8 cellular contexts compared by ENCODE assay signal in the genomic region with DNA sequence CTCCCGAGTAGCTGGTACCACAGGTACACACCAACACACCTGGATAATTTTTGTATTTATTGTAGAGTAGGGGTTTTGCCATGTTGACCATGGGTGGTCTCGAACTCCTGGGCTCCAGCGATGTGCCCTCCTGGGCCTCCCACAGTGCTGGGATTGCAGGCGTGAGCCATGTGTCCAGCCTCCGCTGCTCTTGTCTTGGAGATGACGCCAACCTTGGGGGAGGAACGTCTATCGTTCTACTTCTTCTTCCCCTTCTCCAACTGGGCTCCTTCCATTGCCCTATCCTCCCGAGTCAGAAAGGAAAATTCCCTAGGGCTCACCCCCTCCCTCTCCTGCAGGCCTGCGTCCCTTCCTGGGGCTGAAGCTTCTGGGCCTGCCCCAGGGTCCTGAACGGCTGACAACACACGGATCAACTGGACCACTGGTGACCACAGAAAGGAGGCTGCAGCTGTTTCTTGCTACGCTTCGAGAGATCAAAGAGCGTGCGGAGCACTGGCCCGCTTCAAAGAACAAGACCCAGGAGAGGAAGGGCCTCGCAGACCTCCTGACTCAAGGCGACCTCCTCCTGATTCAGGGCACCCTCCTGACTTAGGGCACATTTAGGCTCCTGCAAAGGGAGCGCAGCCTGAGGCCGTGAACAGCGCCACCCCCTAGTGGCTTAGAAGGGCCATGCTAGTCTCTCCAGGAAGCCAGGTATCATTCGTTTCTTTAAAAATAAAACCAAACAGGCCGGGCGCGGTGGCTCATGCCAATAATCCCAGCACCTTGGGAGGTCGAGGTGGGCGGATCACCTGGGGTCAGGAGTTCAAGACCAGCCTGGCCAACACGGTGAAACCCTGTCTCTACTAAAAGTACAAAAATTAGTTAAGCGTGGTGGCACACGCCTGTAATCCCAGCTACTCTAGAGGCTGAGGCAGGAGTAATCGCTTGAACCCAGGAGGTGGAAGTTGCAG. TPM values are rescaled to one million over a fixed set of nuclear protein-coding genes. Genes with fewer than 3 reads are reported as not detected.
DNase-seq lines count a peak whose midpoint lies in the region; ATAC-seq, FAIRE-seq and TF ChIP-seq lines count a peak whose summit lies in the region.

No MANE protein-coding gene starts in this region.

- POLR2A ChIA-PET in HEK293 (lab: Yijun Ruan, JAX) = interaction anchor here (0.6 kb wide), 1 partner anchor 61 kb away, joined by 5 read pairs; no protein-coding TSS in a partner anchor
- POLR2A ChIA-PET in naive thymus-derived CD8-positive, alpha-beta T cell (lab: Charles Lee) = interaction anchor here (0.6 kb wide), 1 partner anchor 678 kb away, joined by 3 read pairs; no protein-coding TSS in a partner anchor

- FAIRE-seq in GM12891 (lab: Jason Lieb, UNC) = peak; percentile 86

- H3K27ac ChIP-seq in HEK293 (ENCODE audit: extremely low read depth, low read depth, low read length) = no peak overlapping the region

- H3K9me3 Mint-ChIP-seq in naive thymus-derived CD8-positive, alpha-beta T cell = no peaks in the 10 kb centered on the region
- no peaks in the 10 kb centered on the region for H3K9me3 Mint-ChIP-seq in stimulated activated naive B cell treated with anti-CD40 and anti-IgM and Interleukin-4, amounts not matched to agents 10 μg/mL and 1 μg/mL and 100 μg/mL, for 72 hours

- DNase-seq in GM12891 (ENCODE audit: insufficient read length, low spot score) (peak; percentile 69), NCI-H510A treated with DMSO at 0.1 percent for 48 hours (lab: John Stamatoyannopoulos, UW) (peak; percentile 34), epithelial cell of esophagus (ENCODE audit: low read depth) (peak; percentile 61), mesenteric fat pad (ENCODE audit: low spot score) (no peak)
- peak; percentile 2 to 49 for DNase-seq in activated CD8-positive, alpha-beta memory T cell treated with anti-CD3 and anti-CD28 coated beads for 1 hour (ENCODE audit: extremely low read depth in 1 of 2, low read depth in 1 of 2)
- peak; percentile 14 to 79 (median 54) for DNase-seq in naive thymus-derived CD8-positive, alpha-beta T cell
- peak; percentile 53 for DNase-seq in stimulated activated naive B cell treated with anti-CD40 and anti-IgM and Interleukin-4, amounts not matched to agents 10 μg/mL and 1 μg/mL and 100 μg/mL, for 72 hours

- peaks cover 0 to 11% (median 1%) of the 10 kb centered on the region in 4 donors for H3K4me1 Mint-ChIP-seq in naive thymus-derived CD8-positive, alpha-beta T cell
- H3K4me1 Mint-ChIP-seq in stimulated activated naive B cell treated with anti-CD40 and anti-IgM and Interleukin-4, amounts not matched to agents 10 μg/mL and 1 μg/mL and 100 μg/mL, for 72 hours = peaks cover 10 to 17% of the 10 kb centered on the region in 2 donors

- H3K36me3 ChIP-seq in HEK293 (ENCODE audit: control insufficient read depth in 2 of 2, insufficient read depth in 1 of 2, low read length in 2 of 2) = no peaks in the 10 kb centered on the region

- H3K27ac Mint-ChIP-seq in naive thymus-derived CD8-positive, alpha-beta T cell = peak overlapping the region in 2 of 10 donors; percentile 35 to 63
- H3K27ac Mint-ChIP-seq in stimulated activated naive B cell treated with anti-CD40 and anti-IgM and Interleukin-4, amounts not matched to agents 10 μg/mL and 1 μg/mL and 100 μg/mL, for 72 hours = no peak overlapping the region

- no peaks in the 10 kb centered on the region for H3K9me3 ChIP-seq in HEK293 (ENCODE audit: control insufficient read depth, insufficient read depth, low read depth, low read length)

- no peaks in the 10 kb centered on the region for H3K36me3 Mint-ChIP-seq in naive thymus-derived CD8-positive, alpha-beta T cell
- H3K36me3 Mint-ChIP-seq in stimulated activated naive B cell treated with anti-CD40 and anti-IgM and Interleukin-4, amounts not matched to agents 10 μg/mL and 1 μg/mL and 100 μg/mL, for 72 hours = no peaks in the 10 kb centered on the region

- peaks cover 0 to 2% (median 0%) of the 10 kb centered on the region in 5 donors for H3K27me3 Mint-ChIP-seq in naive thymus-derived CD8-positive, alpha-beta T cell
- no peaks in the 10 kb centered on the region for H3K27me3 Mint-ChIP-seq in stimulated activated naive B cell treated with anti-CD40 and anti-IgM and Interleukin-4, amounts not matched to agents 10 μg/mL and 1 μg/mL and 100 μg/mL, for 72 hours

- CTCF ChIA-PET in HEK293 (lab: Yijun Ruan, JAX) = interaction anchor here (0.5 to 1.4 kb wide), 14 partner anchors 9 to 1051 kb away, joined by 3 to 8 read pairs (median 4); no protein-coding TSS in a partner anchor

- peak overlapping the region in 6 of 10 donors; percentile 38 to 60 (median 44) for H3K4me3 Mint-ChIP-seq in naive thymus-derived CD8-positive, alpha-beta T cell
- peak overlapping the region; percentile 46 to 70 for H3K4me3 Mint-ChIP-seq in stimulated activated naive B cell treated with anti-CD40 and anti-IgM and Interleukin-4, amounts not matched to agents 10 μg/mL and 1 μg/mL and 100 μg/mL, for 72 hours

- ATAC-seq in naive thymus-derived CD8-positive, alpha-beta T cell = peak; percentile 97
- peak; percentile 97 to 99 for ATAC-seq in stimulated activated naive B cell treated with anti-CD40 and anti-IgM and Interleukin-4, amounts not matched to agents 10 μg/mL and 1 μg/mL and 100 μg/mL, for 72 hours (replicated peaks)

- TF ChIP-seq CTCF in HEK293 (tag by site-specific recombination; IDR thresholded peaks at IDR 0.05) (peak; percentile 75), epithelial cell of esophagus (IDR thresholded peaks at IDR 0.05; ENCODE audit: insufficient read depth, low read depth, low read length, missing control alignments) (peak; percentile 72)

- TF ChIP-seq POLR2A in GM12891 (IDR thresholded peaks at IDR 0.05; ENCODE audit: low read depth, low read length) = no peak

- H3K4me3 ChIP-seq in HEK293 (ENCODE audit: low read depth, low read length) (no peak overlapping the region), epithelial cell of esophagus (ENCODE audit: low read length) (no peak overlapping the region)

- no peaks in the 10 kb centered on the region for H3K4me1 ChIP-seq in HEK293 (ENCODE audit: control insufficient read depth, insufficient read depth, low read length)

TF ChIP-seq in GM12891, 5 proteins besides CTCF, POLR2A, EP300 and RAD21:
- no peak for TF ChIP-seq PAX5 (IDR thresholded peaks at IDR 0.05; ENCODE audit: insufficient read depth, low read length, severe bottlenecking)
- TF ChIP-seq TAF1 (IDR thresholded peaks at IDR 0.05; ENCODE audit: low read depth, low read length) = no peak
- TF ChIP-seq POLR2AphosphoS5 (IDR thresholded peaks at IDR 0.05; ENCODE audit: low read depth, low read length) = no peak
- TF ChIP-seq SPI1 (IDR thresholded peaks at IDR 0.05; ENCODE audit: low read depth, low read length) = no peak
- no peak for TF ChIP-seq POU2F2 (IDR thresholded peaks at IDR 0.05; ENCODE audit: low read depth, low read length)

TF ChIP-seq in HEK293, 187 proteins besides CTCF, POLR2A, EP300 and RAD21 (continues in another document):
- TF ChIP-seq ZNF140 (tag by site-specific recombination; IDR thresholded peaks at IDR 0.05) = no peak
- TF ChIP-seq ZNF2 (tag by site-specific recombination; IDR thresholded peaks at IDR 0.05) = 0 out of 2 replicates have a peak, but pooled peaks have one; percentile 53
- TF ChIP-seq ZNF274 (IDR thresholded peaks at IDR 0.05; ENCODE audit: low read length) = no peak
- no peak for TF ChIP-seq ZNF274 (tag by site-specific recombination; IDR thresholded peaks at IDR 0.05; ENCODE audit: borderline replicate concordance)
- no peak for TF ChIP-seq IKZF3 (tag by site-specific recombination; IDR thresholded peaks at IDR 0.05)
- TF ChIP-seq ZNF555 (tag by site-specific recombination; conservative IDR thresholded peaks at IDR 0.05) = no peak
- TF ChIP-seq, protein P1, sequence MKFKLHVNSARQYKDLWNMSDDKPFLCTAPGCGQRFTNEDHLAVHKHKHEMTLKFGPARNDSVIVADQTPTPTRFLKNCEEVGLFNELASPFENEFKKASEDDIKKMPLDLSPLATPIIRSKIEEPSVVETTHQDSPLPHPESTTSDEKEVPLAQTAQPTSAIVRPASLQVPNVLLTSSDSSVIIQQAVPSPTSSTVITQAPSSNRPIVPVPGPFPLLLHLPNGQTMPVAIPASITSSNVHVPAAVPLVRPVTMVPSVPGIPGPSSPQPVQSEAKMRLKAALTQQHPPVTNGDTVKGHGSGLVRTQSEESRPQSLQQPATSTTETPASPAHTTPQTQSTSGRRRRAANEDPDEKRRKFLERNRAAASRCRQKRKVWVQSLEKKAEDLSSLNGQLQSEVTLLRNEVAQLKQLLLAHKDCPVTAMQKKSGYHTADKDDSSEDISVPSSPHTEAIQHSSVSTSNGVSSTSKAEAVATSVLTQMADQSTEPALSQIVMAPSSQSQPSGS (tag by site-specific recombination; IDR thresholded peaks at IDR 0.05; ENCODE audit: low read depth) = no peak
- TF ChIP-seq, protein P2, sequence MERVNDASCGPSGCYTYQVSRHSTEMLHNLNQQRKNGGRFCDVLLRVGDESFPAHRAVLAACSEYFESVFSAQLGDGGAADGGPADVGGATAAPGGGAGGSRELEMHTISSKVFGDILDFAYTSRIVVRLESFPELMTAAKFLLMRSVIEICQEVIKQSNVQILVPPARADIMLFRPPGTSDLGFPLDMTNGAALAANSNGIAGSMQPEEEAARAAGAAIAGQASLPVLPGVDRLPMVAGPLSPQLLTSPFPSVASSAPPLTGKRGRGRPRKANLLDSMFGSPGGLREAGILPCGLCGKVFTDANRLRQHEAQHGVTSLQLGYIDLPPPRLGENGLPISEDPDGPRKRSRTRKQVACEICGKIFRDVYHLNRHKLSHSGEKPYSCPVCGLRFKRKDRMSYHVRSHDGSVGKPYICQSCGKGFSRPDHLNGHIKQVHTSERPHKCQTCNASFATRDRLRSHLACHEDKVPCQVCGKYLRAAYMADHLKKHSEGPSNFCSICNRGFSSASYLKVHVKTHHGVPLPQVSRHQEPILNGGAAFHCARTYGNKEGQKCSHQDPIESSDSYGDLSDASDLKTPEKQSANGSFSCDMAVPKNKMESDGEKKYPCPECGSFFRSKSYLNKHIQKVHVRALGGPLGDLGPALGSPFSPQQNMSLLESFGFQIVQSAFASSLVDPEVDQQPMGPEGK (tag by site-specific recombination; IDR thresholded peaks at IDR 0.05) = no peak
- TF ChIP-seq, protein P3, sequence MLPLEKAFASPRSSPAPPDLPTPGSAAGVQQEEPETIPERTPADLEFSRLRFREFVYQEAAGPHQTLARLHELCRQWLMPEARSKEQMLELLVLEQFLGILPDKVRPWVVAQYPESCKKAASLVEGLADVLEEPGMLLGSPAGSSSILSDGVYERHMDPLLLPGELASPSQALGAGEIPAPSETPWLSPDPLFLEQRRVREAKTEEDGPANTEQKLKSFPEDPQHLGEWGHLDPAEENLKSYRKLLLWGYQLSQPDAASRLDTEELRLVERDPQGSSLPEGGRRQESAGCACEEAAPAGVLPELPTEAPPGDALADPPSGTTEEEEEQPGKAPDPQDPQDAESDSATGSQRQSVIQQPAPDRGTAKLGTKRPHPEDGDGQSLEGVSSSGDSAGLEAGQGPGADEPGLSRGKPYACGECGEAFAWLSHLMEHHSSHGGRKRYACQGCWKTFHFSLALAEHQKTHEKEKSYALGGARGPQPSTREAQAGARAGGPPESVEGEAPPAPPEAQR (tag by site-specific recombination; IDR thresholded peaks at IDR 0.05) = no peak

RNA-seq across cellular contexts. Expression of a gene that starts 48.5 kb away (rescaled TPM):
- polyA plus RNA-seq in GM12891 (2012; ENCODE audit: low read depth, missing spikeins) = 3.8 TPM
- 10 to 100 TPM; 69.0 to 75.1 TPM for total RNA-seq in naive thymus-derived CD8-positive, alpha-beta T cell
- 10 to 100 TPM; 43.0 to 48.6 (median 45.8) TPM for polyA plus RNA-seq in naive thymus-derived CD8-positive, alpha-beta T cell
- total RNA-seq in mesenteric fat pad = 68.8 TPM
